ENCODE assay signal across 11 cellular contexts in the genomic region with DNA sequence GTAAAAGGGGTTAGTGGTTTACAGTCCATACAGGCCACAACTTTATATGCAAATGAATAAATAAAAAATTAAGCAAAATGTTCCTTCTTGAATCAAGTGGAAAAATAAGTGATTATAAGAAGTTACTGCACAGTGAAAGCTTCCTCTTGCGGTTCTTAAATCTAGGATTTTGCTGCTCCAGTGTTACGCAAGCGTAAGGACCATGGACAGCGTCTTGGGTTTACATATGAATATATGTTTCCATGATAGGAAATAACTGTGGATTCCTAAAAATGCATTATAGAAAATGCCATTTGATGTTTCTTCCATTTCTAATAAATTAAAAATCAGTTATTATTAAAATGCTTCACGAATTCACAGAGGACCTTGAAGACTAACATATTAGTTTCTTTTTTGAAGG.
DNase-seq lines count a peak whose midpoint lies in the region; ATAC-seq and TF ChIP-seq lines count a peak whose summit lies in the region.
"Had no signal": no experiment of that assay in that cellular context is flagged by ENCODE, and none has a peak within 500 bp of the region (broad histone marks: within the 10 kb centered on the region; RNA-seq: fewer than 3 reads in every experiment).

No MANE protein-coding gene starts in this region.

- H3K4me2 ChIP-seq in mesendoderm (ENCODE audit: low read length): no peak overlapping the region

- TF ChIP-seq CTCF in astrocyte of the spinal cord (IDR thresholded peaks at IDR 0.05; ENCODE audit: low read depth, low read length): no peak

- peaks cover 0 to 2% of the 10 kb centered on the region in 2 donors for H3K27me3 Mint-ChIP-seq in CD8-positive, alpha-beta memory T cell
- H3K27me3 Mint-ChIP-seq: activated naive CD8-positive, alpha-beta T cell; IgD-negative memory B cell had no signal

- no peak overlapping the region for H2BK5ac ChIP-seq in mesendoderm (ENCODE audit: low read length)

- H2AK5ac ChIP-seq in mesendoderm (ENCODE audit: low read length): no peak overlapping the region

- POLR2A ChIA-PET in CD8-positive, alpha-beta memory T cell (lab: Charles Lee): no interaction called here

- H3K9me3 Mint-ChIP-seq in CD8-positive, alpha-beta memory T cell: peaks cover 0 to 2% (median 0%) of the 10 kb centered on the region in 5 donors

- H3K18ac ChIP-seq in mesendoderm (ENCODE audit: low read length): no peak overlapping the region

- H2BK15ac ChIP-seq in mesendoderm (replicated peaks; ENCODE audit: low read depth): no peak overlapping the region

- H3K4ac ChIP-seq in mesendoderm (ENCODE audit: low read depth, low read length): no peak overlapping the region

- H3K56ac ChIP-seq in mesendoderm (ENCODE audit: low read length): no peak overlapping the region

- no peak overlapping the region for H3K23ac ChIP-seq in mesendoderm (ENCODE audit: low read length)

- H3K79me2 ChIP-seq in mesendoderm (ENCODE audit: control insufficient read depth, insufficient read depth, low read length): no peaks in the 10 kb centered on the region

- H4K8ac ChIP-seq in mesendoderm (ENCODE audit: low read depth, low read length): no peak overlapping the region

- no peaks in the 10 kb centered on the region for H3K36me3 ChIP-seq in H7 (replicated peaks; ENCODE audit: control insufficient read depth, insufficient read depth, low read length)
- H3K36me3 ChIP-seq in mesendoderm (ENCODE audit: control insufficient read depth, insufficient read depth, low read length): no peaks in the 10 kb centered on the region
- H3K36me3 ChIP-seq in CD8-positive, alpha-beta memory T cell (ENCODE audit: insufficient read depth, low read length): no peaks in the 10 kb centered on the region

- no CpG with 5 or more reads among the region's 5 CpGs for WGBS in mesendoderm (ENCODE audit: extremely low coverage, insufficient coverage, low lambda C conversion rate)

- no peaks in the 10 kb centered on the region for H3K4me1 ChIP-seq in mesendoderm (ENCODE audit: control insufficient read depth, low read depth, low read length)
- no peaks in the 10 kb centered on the region for H3K4me1 ChIP-seq in CD8-positive, alpha-beta memory T cell (ENCODE audit: insufficient read depth, low read length)

- H3K4me3 ChIP-seq in H7 (ENCODE audit: insufficient read depth, low read depth, low read length) (no peak overlapping the region), astrocyte of the spinal cord (ENCODE audit: low read depth, low read length) (no peak overlapping the region), mesendoderm (ENCODE audit: low read length) (no peak overlapping the region)
- H3K4me3 ChIP-seq in CD8-positive, alpha-beta memory T cell (ENCODE audit: low read length): no peak overlapping the region

- H3K36me3 Mint-ChIP-seq in CD8-positive, alpha-beta memory T cell: no peaks in the 10 kb centered on the region
- H3K36me3 Mint-ChIP-seq: activated naive CD8-positive, alpha-beta T cell; IgD-negative memory B cell had no signal

- H3K4me1 Mint-ChIP-seq in CD8-positive, alpha-beta memory T cell: no peaks in the 10 kb centered on the region
- H3K4me1 Mint-ChIP-seq: IgD-negative memory B cell had no signal

- H3K79me1 ChIP-seq in mesendoderm (ENCODE audit: low read length): no peaks in the 10 kb centered on the region

- no peak for TF ChIP-seq POLR2A in GM18505 (IDR thresholded peaks at IDR 0.05; ENCODE audit: borderline replicate concordance, extremely low read depth, insufficient read depth, insufficient read length)

- H3K9me3 ChIP-seq in CD8-positive, alpha-beta memory T cell (ENCODE audit: low read length): no peaks in the 10 kb centered on the region

- DNase-seq in H7 (peak; percentile 1), NCI-H460 (ENCODE audit: extremely low read depth, low read depth) (peak; percentile 20), astrocyte of the spinal cord (ENCODE audit: low read depth, low spot score) (peak; percentile 70), mesendoderm (peak; percentile 49), NCI-H345 treated with DMSO at 0.1 percent for 48 hours (lab: John Stamatoyannopoulos, UW; ENCODE audit: unreplicated experiment) (no peak), NCI-H82 (lab: John Stamatoyannopoulos, UW) (no peak)
- DNase-seq in CD8-positive, alpha-beta memory T cell: no peak
- DNase-seq: hypothalamus had no signal

- ATAC-seq in GM18505 (IDR thresholded peaks at IDR 0.05; ENCODE audit: unreplicated experiment): no peak

- no peak overlapping the region for H3K9ac ChIP-seq in mesendoderm (ENCODE audit: low read length)

- no peak overlapping the region for H3K27ac Mint-ChIP-seq in CD8-positive, alpha-beta memory T cell
- H3K27ac Mint-ChIP-seq: activated naive CD8-positive, alpha-beta T cell; IgD-negative memory B cell had no signal

- no peak overlapping the region for H3K27ac ChIP-seq in mesendoderm (ENCODE audit: low read depth, low read length)
- no peak overlapping the region for H3K27ac ChIP-seq in CD8-positive, alpha-beta memory T cell (ENCODE audit: low read depth, low read length)

- H4K5ac ChIP-seq in mesendoderm (ENCODE audit: low read length): no peak overlapping the region

- H3K27me3 ChIP-seq in H7 (ENCODE audit: control insufficient read depth, insufficient read depth, low read length): no peaks in the 10 kb centered on the region
- no peaks in the 10 kb centered on the region for H3K27me3 ChIP-seq in mesendoderm (ENCODE audit: insufficient read depth, low read length, poor library complexity)
- no peaks in the 10 kb centered on the region for H3K27me3 ChIP-seq in CD8-positive, alpha-beta memory T cell (ENCODE audit: insufficient read depth, low read length, poor library complexity, severe bottlenecking)

- no peak overlapping the region for H2BK120ac ChIP-seq in mesendoderm (ENCODE audit: low read depth, low read length)

- in situ Hi-C loops in astrocyte of the spinal cord (cut with HindIII; ENCODE audit: low sequenced_read_pairs): no loop called here

- H3K4me3 Mint-ChIP-seq in CD8-positive, alpha-beta memory T cell: no peak overlapping the region
- H3K4me3 Mint-ChIP-seq: activated naive CD8-positive, alpha-beta T cell; IgD-negative memory B cell had no signal

- CTCF ChIA-PET in CD8-positive, alpha-beta memory T cell (lab: Charles Lee): no interaction called here

Comparison
In these comparisons a context has a peak if more than half of its experiments do, and no peak if none do; other contexts are left out.
1. DNase-seq: peak in H7 (single experiment), NCI-H460 (single experiment), astrocyte of the spinal cord (single experiment) and mesendoderm (single experiment); none in CD8-positive, alpha-beta memory T cell (0 of 5), NCI-H345 treated with DMSO at 0.1 percent for 48 hours (single experiment) and NCI-H82 (single experiment).